In genomic region chr15:82750831-82751181, GRCh38 we compare ENCODE assay signal across 7 cellular contexts. TPM values are rescaled to one million over a fixed set of nuclear protein-coding genes. Genes with fewer than 3 reads are reported as not detected.
DNase-seq lines count a peak whose midpoint lies in the region; ATAC-seq and TF ChIP-seq lines count a peak whose summit lies in the region.

No MANE protein-coding gene starts in this region.

- WGBS in liver = 2% methylated on average over 8 of the region's 8 CpGs
- WGBS in thyroid gland, 2 donors = 1 to 3% methylated on average over 8 of the region's 8 CpGs

- H3K4me3 ChIP-seq in H7 (ENCODE audit: insufficient read depth, low read depth, low read length) (peak overlapping the region; percentile 76), MM.1S (ENCODE audit: low read length) (peak overlapping the region; percentile 87), breast epithelium (peak overlapping the region; percentile 68 to 85 (median 84)), liver (ENCODE audit: low read depth in 1 of 3, low read length in 3 of 3) (peak overlapping the region; percentile 70 to 95 (median 95)), thyroid gland (replicated peaks in 1 of 3) (peak overlapping the region; percentile 26 to 81 (median 61))

- H3K4me1 ChIP-seq in MM.1S (ENCODE audit: low read length) (peaks cover 9% of the 10 kb centered on the region), breast epithelium (peaks cover 0 to 12% of the 10 kb centered on the region in 2 donors), liver (ENCODE audit: control insufficient read depth in 4 of 4, insufficient read depth in 4 of 4, low read length in 3 of 4) (peaks cover 6 to 24% (median 10%) of the 10 kb centered on the region in 4 donors), thyroid gland (peaks cover 18% of the 10 kb centered on the region in 2 donors)

- TF ChIP-seq POLR2A in breast epithelium (IDR thresholded peaks at IDR 0.05) (no peak), thyroid gland (IDR thresholded peaks at IDR 0.05) (no peak)

- peak overlapping the region; percentile 86 for H3K9ac ChIP-seq in MM.1S (ENCODE audit: low read length)
- peak overlapping the region; percentile 63 to 92 for H3K9ac ChIP-seq in liver (ENCODE audit: low read depth in 1 of 2, low read length in 2 of 2)

- peak overlapping the region; percentile 78 for H3K27ac ChIP-seq in MM.1S (ENCODE audit: low read length)
- peak overlapping the region; percentile 91 to 97 for H3K27ac ChIP-seq in breast epithelium
- H3K27ac ChIP-seq in liver (ENCODE audit: low read depth in 1 of 2, low read length in 2 of 2) = peak overlapping the region; percentile 78 to 81
- peak overlapping the region in 2 of 3 donors; percentile 88 to 97 for H3K27ac ChIP-seq in thyroid gland

- DNase-seq in H7 = no peak
- peak; percentile 62 for DNase-seq in MM.1S
- DNase-seq in breast epithelium (ENCODE audit: low spot score in 2 of 2) = no peak
- DNase-seq in thyroid gland = peak in 1 of 2 donors; percentile 1
- DNase-seq in NCI-H2029 (lab: John Stamatoyannopoulos, UW) = no peak

- H3K9me2 ChIP-seq in MM.1S (replicated peaks; ENCODE audit: insufficient read depth, low read length) = no peaks in the 10 kb centered on the region

- peak overlapping the region; percentile 83 for H2AFZ ChIP-seq in MM.1S (ENCODE audit: low read length)

- TF ChIP-seq RAD21 in liver (IDR thresholded peaks at IDR 0.05) = no peak

- peaks cover 19% of the 10 kb centered on the region; the same call in 1 of the 2 replicates for H3F3A ChIP-seq in MM.1S (ENCODE audit: insufficient read depth, low read length)

- H3K36me3 ChIP-seq in H7 (replicated peaks; ENCODE audit: control insufficient read depth, insufficient read depth, low read length) = peaks cover 10% of the 10 kb centered on the region
- H3K36me3 ChIP-seq in MM.1S (replicated peaks; ENCODE audit: insufficient read depth, low read length) = peaks cover 9% of the 10 kb centered on the region; the same call in 1 of the 2 replicates
- no peaks in the 10 kb centered on the region for H3K36me3 ChIP-seq in breast epithelium
- peaks cover 2 to 24% (median 13%) of the 10 kb centered on the region in 4 donors for H3K36me3 ChIP-seq in liver (ENCODE audit: control insufficient read depth in 4 of 4, insufficient read depth in 3 of 4, low read depth in 1 of 4, low read length in 3 of 4)
- H3K36me3 ChIP-seq in thyroid gland = peaks cover 12 to 14% of the 10 kb centered on the region in 2 donors

- H4K20me1 ChIP-seq in MM.1S (ENCODE audit: insufficient read depth, low read length) = no peaks in the 10 kb centered on the region; the same call in 1 of the 2 replicates

- H3K9me3 ChIP-seq in MM.1S (replicated peaks; ENCODE audit: insufficient read depth, low read length) (no peaks in the 10 kb centered on the region), breast epithelium (no peaks in the 10 kb centered on the region), liver (ENCODE audit: control insufficient read depth in 4 of 4, low read length in 3 of 4) (no peaks in the 10 kb centered on the region), thyroid gland (no peaks in the 10 kb centered on the region)

- intact Hi-C loops in breast epithelium (cut with DNase I; ENCODE audit: low total_unique reads) (no loop called here), thyroid gland (cut with DNase I) (loop anchor here (5.0 kb wide), 1 partner anchor 51 kb away; no protein-coding TSS in a partner anchor)

- H3K27me3 ChIP-seq in H7 (ENCODE audit: control insufficient read depth, insufficient read depth, low read length) = no peaks in the 10 kb centered on the region
- H3K27me3 ChIP-seq in MM.1S (replicated peaks; ENCODE audit: insufficient read depth, low read length) = no peaks in the 10 kb centered on the region
- no peaks in the 10 kb centered on the region for H3K27me3 ChIP-seq in breast epithelium
- no peaks in the 10 kb centered on the region for H3K27me3 ChIP-seq in liver (ENCODE audit: control insufficient read depth in 4 of 4, insufficient read depth in 4 of 4, low read length in 3 of 4)
- H3K27me3 ChIP-seq in thyroid gland = no peaks in the 10 kb centered on the region

- ATAC-seq in GM18502 (IDR thresholded peaks at IDR 0.05; ENCODE audit: poor library complexity, unreplicated experiment) = peak; percentile 47

- peak; percentile 25 for TF ChIP-seq CTCF in MM.1S (IDR thresholded peaks at IDR 0.05; ENCODE audit: low read length)
- no peak for TF ChIP-seq CTCF in breast epithelium (IDR thresholded peaks at IDR 0.05)
- TF ChIP-seq CTCF in liver (IDR thresholded peaks at IDR 0.05; ENCODE audit: low read depth, low read length, missing input control) = no peak
- no peak for TF ChIP-seq CTCF in thyroid gland (IDR thresholded peaks at IDR 0.05)

- peaks cover 64% of the 10 kb centered on the region for H3K79me2 ChIP-seq in MM.1S (ENCODE audit: low read length)

- peak overlapping the region; percentile 80 for H3K4me2 ChIP-seq in MM.1S (ENCODE audit: low read depth, low read length)

TF ChIP-seq in liver, 16 proteins besides CTCF, POLR2A, EP300 and RAD21:
- no peak for TF ChIP-seq NR2F2 (IDR thresholded peaks at IDR 0.05)
- no peak for TF ChIP-seq SP1 (IDR thresholded peaks at IDR 0.05)
- TF ChIP-seq JUND (IDR thresholded peaks at IDR 0.05) = no peak
- TF ChIP-seq ATF3 (IDR thresholded peaks at IDR 0.05) = no peak
- no peak for TF ChIP-seq TAF1 (conservative IDR thresholded peaks at IDR 0.05)
- TF ChIP-seq HNF4G (IDR thresholded peaks at IDR 0.05) = no peak
- TF ChIP-seq GABPA (IDR thresholded peaks at IDR 0.05 in 1 of 2, conservative IDR thresholded peaks at IDR 0.05 in 1 of 2) = no peak
- TF ChIP-seq MAX (IDR thresholded peaks at IDR 0.05) = no peak
- TF ChIP-seq ZBTB33 (IDR thresholded peaks at IDR 0.05) = no peak
- TF ChIP-seq REST (IDR thresholded peaks at IDR 0.05) = no peak

RNA-seq across cellular contexts. Expression of gene AP3B2, which starts 41.1 kb away (rescaled TPM):
- 10.4 and 11.6 TPM in 2 replicates for total RNA-seq in H7 (2014; rRNA removed; shearing (Covaris generic))
- 1 to 10 TPM; 4.6 to 8.0 (median 5.3) TPM for total RNA-seq in breast epithelium
- under 1 TPM in 1 of 2 donors, not detected in 1; 0.33 TPM for total RNA-seq in liver
- polyA plus RNA-seq in liver = under 1 TPM in 1 of 2 donors, not detected in 1; 0.10 TPM
- total RNA-seq in thyroid gland = 1 to 10 TPM; 1.4 to 4.1 (median 2.1) TPM

RNA-seq across cellular contexts. Expression of gene FSD2, which starts 55.1 kb away (rescaled TPM):
- total RNA-seq in H7 (2014; rRNA removed; shearing (Covaris generic)) = 0.03 TPM in 1 of 2 replicates, not detected in the other
- 1 to 10 TPM in 1 of 3 donors, under 1 TPM in 1, not detected in 1; under 0.01 to 1.6 TPM for total RNA-seq in breast epithelium
- total RNA-seq in liver = under 1 TPM; under 0.01 to 0.05 TPM
- under 1 TPM in 1 of 2 donors, not detected in 1; 0.10 TPM for polyA plus RNA-seq in liver
- 1 to 10 TPM in 1 of 4 donors, under 1 TPM in 3; 0.13 to 1.6 (median 0.69) TPM for total RNA-seq in thyroid gland

RNA-seq across cellular contexts. Expression of gene WHAMM, which starts 58.6 kb away (rescaled TPM):
- total RNA-seq in H7 (2014; rRNA removed; shearing (Covaris generic)) = 1.0 and 1.9 TPM in 2 replicates
- 10 to 100 TPM; 10.8 to 12.9 (median 11.0) TPM for total RNA-seq in breast epithelium
- 1 to 10 TPM; 3.8 to 4.0 TPM for total RNA-seq in liver
- polyA plus RNA-seq in liver = 1 to 10 TPM; 2.5 TPM
- total RNA-seq in thyroid gland = 10 to 100 TPM in 3 of 4 donors, 1 to 10 TPM in 1; 8.8 to 12.2 (median 11.8) TPM
